Comparison of ENCODE assay signal across 1 cellular context in the genomic region with DNA sequence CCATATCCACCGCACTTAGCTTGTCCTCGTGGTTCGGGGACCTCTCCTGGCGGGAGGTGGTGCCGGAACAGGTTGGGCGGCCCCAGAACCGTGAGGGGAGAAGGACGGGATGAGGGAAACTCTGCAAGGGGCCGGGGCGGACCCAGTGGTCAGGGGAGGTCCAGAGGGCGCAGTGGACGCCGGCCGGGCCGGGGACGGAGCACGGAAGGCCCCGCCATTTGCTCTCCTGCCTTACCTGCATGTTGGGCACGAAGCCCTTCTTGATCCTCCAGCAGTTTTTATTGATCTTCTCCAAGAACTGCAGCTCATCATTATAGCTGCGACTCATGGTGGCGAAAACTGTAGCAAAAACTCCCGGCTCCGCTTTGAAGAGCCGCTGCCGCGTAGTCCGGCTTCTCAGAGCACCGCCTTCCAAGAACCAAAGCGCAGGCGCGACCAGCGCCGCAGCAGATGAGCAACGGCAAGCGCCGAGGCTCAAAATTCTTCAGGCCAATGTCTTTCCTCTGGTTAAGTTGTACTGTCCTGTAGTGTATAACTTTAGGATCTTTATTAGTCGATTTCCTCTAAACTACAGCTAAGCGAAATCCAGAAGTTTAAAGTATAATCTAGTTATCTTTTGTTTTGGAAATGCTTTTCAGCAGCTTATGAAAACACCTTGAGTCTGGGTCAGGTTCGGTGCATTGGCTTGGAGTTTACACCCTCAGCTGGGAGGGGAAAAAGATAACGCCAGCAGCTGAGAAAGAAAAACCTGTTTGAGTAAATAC.
TF ChIP-seq lines count a peak whose summit lies in the region.

A gene (minus strand): TSS at position 419 of the 764 bp plus-strand sequence. CDS start 91 bp downstream, at position 328.

TF ChIP-seq in HepG2, 621 proteins besides CTCF, POLR2A, EP300 and RAD21 (continued from another document and continues in another):
- TF ChIP-seq, protein P1, sequence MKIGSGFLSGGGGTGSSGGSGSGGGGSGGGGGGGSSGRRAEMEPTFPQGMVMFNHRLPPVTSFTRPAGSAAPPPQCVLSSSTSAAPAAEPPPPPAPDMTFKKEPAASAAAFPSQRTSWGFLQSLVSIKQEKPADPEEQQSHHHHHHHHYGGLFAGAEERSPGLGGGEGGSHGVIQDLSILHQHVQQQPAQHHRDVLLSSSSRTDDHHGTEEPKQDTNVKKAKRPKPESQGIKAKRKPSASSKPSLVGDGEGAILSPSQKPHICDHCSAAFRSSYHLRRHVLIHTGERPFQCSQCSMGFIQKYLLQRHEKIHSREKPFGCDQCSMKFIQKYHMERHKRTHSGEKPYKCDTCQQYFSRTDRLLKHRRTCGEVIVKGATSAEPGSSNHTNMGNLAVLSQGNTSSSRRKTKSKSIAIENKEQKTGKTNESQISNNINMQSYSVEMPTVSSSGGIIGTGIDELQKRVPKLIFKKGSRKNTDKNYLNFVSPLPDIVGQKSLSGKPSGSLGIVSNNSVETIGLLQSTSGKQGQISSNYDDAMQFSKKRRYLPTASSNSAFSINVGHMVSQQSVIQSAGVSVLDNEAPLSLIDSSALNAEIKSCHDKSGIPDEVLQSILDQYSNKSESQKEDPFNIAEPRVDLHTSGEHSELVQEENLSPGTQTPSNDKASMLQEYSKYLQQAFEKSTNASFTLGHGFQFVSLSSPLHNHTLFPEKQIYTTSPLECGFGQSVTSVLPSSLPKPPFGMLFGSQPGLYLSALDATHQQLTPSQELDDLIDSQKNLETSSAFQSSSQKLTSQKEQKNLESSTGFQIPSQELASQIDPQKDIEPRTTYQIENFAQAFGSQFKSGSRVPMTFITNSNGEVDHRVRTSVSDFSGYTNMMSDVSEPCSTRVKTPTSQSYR (CRISPR knock-in tag; IDR thresholded peaks at IDR 0.05; ENCODE audit: borderline replicate concordance): peak; percentile 10; the same call in 1 of the 2 replicates
- TF ChIP-seq, protein P2, sequence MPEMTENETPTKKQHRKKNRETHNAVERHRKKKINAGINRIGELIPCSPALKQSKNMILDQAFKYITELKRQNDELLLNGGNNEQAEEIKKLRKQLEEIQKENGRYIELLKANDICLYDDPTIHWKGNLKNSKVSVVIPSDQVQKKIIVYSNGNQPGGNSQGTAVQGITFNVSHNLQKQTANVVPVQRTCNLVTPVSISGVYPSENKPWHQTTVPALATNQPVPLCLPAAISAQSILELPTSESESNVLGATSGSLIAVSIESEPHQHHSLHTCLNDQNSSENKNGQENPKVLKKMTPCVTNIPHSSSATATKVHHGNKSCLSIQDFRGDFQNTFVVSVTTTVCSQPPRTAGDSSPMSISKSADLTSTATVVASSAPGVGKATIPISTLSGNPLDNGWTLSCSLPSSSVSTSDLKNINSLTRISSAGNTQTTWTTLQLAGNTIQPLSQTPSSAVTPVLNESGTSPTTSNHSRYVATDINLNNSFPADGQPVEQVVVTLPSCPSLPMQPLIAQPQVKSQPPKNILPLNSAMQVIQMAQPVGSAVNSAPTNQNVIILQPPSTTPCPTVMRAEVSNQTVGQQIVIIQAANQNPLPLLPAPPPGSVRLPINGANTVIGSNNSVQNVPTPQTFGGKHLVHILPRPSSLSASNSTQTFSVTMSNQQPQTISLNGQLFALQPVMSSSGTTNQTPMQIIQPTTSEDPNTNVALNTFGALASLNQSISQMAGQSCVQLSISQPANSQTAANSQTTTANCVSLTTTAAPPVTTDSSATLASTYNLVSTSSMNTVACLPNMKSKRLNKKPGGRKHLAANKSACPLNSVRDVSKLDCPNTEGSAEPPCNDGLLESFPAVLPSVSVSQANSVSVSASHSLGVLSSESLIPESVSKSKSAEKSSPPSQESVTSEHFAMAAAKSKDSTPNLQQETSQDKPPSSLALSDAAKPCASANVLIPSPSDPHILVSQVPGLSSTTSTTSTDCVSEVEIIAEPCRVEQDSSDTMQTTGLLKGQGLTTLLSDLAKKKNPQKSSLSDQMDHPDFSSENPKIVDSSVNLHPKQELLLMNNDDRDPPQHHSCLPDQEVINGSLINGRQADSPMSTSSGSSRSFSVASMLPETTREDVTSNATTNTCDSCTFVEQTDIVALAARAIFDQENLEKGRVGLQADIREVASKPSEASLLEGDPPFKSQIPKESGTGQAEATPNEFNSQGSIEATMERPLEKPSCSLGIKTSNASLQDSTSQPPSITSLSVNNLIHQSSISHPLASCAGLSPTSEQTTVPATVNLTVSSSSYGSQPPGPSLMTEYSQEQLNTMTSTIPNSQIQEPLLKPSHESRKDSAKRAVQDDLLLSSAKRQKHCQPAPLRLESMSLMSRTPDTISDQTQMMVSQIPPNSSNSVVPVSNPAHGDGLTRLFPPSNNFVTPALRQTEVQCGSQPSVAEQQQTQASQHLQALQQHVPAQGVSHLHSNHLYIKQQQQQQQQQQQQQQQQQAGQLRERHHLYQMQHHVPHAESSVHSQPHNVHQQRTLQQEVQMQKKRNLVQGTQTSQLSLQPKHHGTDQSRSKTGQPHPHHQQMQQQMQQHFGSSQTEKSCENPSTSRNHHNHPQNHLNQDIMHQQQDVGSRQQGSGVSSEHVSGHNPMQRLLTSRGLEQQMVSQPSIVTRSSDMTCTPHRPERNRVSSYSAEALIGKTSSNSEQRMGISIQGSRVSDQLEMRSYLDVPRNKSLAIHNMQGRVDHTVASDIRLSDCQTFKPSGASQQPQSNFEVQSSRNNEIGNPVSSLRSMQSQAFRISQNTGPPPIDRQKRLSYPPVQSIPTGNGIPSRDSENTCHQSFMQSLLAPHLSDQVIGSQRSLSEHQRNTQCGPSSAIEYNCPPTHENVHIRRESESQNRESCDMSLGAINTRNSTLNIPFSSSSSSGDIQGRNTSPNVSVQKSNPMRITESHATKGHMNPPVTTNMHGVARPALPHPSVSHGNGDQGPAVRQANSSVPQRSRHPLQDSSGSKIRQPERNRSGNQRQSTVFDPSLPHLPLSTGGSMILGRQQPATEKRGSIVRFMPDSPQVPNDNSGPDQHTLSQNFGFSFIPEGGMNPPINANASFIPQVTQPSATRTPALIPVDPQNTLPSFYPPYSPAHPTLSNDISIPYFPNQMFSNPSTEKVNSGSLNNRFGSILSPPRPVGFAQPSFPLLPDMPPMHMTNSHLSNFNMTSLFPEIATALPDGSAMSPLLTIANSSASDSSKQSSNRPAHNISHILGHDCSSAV (CRISPR knock-in tag; IDR thresholded peaks at IDR 0.05; ENCODE audit: borderline replicate concordance): no peak
- 0 out of 2 replicates have a peak, but pooled peaks have one; percentile 22 for TF ChIP-seq ZNF790 (CRISPR knock-in tag; IDR thresholded peaks at IDR 0.05; ENCODE audit: borderline replicate concordance)
- TF ChIP-seq KLF16 (CRISPR knock-in tag; IDR thresholded peaks at IDR 0.05): no peak; a peak in 1 of 4 replicates
- TF ChIP-seq ISX (CRISPR knock-in tag; conservative IDR thresholded peaks at IDR 0.05): peak; percentile 58; the same call in 1 of the 2 replicates
- TF ChIP-seq GABPB1 (CRISPR knock-in tag; IDR thresholded peaks at IDR 0.05): peak; percentile 57; the same call in 1 of the 2 replicates
- peak; percentile 78; the same call in 1 of the 2 replicates for TF ChIP-seq BRD4 (CRISPR knock-in tag; IDR thresholded peaks at IDR 0.05)
- TF ChIP-seq ZNF121 (CRISPR knock-in tag; IDR thresholded peaks at IDR 0.05): no peak
- TF ChIP-seq RORA (CRISPR knock-in tag; IDR thresholded peaks at IDR 0.05): no peak
- no peak for TF ChIP-seq PAWR (CRISPR knock-in tag; IDR thresholded peaks at IDR 0.05; ENCODE audit: borderline replicate concordance)
- TF ChIP-seq, protein P3, sequence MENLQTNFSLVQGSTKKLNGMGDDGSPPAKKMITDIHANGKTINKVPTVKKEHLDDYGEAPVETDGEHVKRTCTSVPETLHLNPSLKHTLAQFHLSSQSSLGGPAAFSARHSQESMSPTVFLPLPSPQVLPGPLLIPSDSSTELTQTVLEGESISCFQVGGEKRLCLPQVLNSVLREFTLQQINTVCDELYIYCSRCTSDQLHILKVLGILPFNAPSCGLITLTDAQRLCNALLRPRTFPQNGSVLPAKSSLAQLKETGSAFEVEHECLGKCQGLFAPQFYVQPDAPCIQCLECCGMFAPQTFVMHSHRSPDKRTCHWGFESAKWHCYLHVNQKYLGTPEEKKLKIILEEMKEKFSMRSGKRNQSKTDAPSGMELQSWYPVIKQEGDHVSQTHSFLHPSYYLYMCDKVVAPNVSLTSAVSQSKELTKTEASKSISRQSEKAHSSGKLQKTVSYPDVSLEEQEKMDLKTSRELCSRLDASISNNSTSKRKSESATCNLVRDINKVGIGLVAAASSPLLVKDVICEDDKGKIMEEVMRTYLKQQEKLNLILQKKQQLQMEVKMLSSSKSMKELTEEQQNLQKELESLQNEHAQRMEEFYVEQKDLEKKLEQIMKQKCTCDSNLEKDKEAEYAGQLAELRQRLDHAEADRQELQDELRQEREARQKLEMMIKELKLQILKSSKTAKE (CRISPR knock-in tag; IDR thresholded peaks at IDR 0.05; ENCODE audit: borderline replicate concordance): no peak
- no peak for TF ChIP-seq ZNF10 (CRISPR knock-in tag; IDR thresholded peaks at IDR 0.05; ENCODE audit: borderline replicate concordance, low read depth)
- TF ChIP-seq, protein P4, sequence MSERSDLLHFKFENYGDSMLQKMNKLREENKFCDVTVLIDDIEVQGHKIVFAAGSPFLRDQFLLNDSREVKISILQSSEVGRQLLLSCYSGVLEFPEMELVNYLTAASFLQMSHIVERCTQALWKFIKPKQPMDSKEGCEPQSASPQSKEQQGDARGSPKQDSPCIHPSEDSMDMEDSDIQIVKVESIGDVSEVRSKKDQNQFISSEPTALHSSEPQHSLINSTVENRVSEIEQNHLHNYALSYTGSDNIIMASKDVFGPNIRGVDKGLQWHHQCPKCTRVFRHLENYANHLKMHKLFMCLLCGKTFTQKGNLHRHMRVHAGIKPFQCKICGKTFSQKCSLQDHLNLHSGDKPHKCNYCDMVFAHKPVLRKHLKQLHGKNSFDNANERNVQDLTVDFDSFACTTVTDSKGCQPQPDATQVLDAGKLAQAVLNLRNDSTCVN (CRISPR knock-in tag; IDR thresholded peaks at IDR 0.05; ENCODE audit: borderline replicate concordance): 0 out of 2 replicates have a peak, but pooled peaks have one; percentile 67
- TF ChIP-seq, protein P5, sequence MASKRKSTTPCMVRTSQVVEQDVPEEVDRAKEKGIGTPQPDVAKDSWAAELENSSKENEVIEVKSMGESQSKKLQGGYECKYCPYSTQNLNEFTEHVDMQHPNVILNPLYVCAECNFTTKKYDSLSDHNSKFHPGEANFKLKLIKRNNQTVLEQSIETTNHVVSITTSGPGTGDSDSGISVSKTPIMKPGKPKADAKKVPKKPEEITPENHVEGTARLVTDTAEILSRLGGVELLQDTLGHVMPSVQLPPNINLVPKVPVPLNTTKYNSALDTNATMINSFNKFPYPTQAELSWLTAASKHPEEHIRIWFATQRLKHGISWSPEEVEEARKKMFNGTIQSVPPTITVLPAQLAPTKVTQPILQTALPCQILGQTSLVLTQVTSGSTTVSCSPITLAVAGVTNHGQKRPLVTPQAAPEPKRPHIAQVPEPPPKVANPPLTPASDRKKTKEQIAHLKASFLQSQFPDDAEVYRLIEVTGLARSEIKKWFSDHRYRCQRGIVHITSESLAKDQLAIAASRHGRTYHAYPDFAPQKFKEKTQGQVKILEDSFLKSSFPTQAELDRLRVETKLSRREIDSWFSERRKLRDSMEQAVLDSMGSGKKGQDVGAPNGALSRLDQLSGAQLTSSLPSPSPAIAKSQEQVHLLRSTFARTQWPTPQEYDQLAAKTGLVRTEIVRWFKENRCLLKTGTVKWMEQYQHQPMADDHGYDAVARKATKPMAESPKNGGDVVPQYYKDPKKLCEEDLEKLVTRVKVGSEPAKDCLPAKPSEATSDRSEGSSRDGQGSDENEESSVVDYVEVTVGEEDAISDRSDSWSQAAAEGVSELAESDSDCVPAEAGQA (IDR thresholded peaks at IDR 0.05; ENCODE audit: low read depth): no peak
- TF ChIP-seq, protein P5 (CRISPR knock-in tag; IDR thresholded peaks at IDR 0.05; ENCODE audit: borderline replicate concordance): 0 out of 2 replicates have a peak, but pooled peaks have one; percentile 50
- TF ChIP-seq ZNF234 (CRISPR knock-in tag; conservative IDR thresholded peaks at IDR 0.05): no peak; the same call in 1 of the 2 replicates
- TF ChIP-seq, protein P6, sequence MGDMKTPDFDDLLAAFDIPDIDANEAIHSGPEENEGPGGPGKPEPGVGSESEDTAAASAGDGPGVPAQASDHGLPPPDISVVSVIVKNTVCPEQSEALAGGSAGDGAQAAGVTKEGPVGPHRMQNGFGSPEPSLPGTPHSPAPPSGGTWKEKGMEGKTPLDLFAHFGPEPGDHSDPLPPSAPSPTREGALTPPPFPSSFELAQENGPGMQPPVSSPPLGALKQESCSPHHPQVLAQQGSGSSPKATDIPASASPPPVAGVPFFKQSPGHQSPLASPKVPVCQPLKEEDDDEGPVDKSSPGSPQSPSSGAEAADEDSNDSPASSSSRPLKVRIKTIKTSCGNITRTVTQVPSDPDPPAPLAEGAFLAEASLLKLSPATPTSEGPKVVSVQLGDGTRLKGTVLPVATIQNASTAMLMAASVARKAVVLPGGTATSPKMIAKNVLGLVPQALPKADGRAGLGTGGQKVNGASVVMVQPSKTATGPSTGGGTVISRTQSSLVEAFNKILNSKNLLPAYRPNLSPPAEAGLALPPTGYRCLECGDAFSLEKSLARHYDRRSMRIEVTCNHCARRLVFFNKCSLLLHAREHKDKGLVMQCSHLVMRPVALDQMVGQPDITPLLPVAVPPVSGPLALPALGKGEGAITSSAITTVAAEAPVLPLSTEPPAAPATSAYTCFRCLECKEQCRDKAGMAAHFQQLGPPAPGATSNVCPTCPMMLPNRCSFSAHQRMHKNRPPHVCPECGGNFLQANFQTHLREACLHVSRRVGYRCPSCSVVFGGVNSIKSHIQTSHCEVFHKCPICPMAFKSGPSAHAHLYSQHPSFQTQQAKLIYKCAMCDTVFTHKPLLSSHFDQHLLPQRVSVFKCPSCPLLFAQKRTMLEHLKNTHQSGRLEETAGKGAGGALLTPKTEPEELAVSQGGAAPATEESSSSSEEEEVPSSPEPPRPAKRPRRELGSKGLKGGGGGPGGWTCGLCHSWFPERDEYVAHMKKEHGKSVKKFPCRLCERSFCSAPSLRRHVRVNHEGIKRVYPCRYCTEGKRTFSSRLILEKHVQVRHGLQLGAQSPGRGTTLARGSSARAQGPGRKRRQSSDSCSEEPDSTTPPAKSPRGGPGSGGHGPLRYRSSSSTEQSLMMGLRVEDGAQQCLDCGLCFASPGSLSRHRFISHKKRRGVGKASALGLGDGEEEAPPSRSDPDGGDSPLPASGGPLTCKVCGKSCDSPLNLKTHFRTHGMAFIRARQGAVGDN (CRISPR knock-in tag; IDR thresholded peaks at IDR 0.05): peak; percentile 80
- no peak for TF ChIP-seq MTA3 (CRISPR knock-in tag; IDR thresholded peaks at IDR 0.05)
- TF ChIP-seq ZMYM3 (CRISPR knock-in tag; IDR thresholded peaks at IDR 0.05): no peak
